ENCODE assay signal across 9 cellular contexts in genomic region chr14:50039734-50040400, GRCh38.
A peak's percentile ranks its signal among the peaks of the same experiment; 100 is the strongest.
DNase-seq lines count a peak whose midpoint lies in the region; ATAC-seq and TF ChIP-seq lines count a peak whose summit lies in the region.
"Had no signal": no experiment of that assay in that cellular context is flagged by ENCODE, and none has a peak within 500 bp of the region (broad histone marks: within the 10 kb centered on the region; RNA-seq: fewer than 3 reads in every experiment).

No MANE protein-coding gene starts in this region.

- WGBS in mesenchymal stem cell = 95% methylated on average over 8 of the region's 9 CpGs

- H3K79me1 ChIP-seq in mesenchymal stem cell (replicated peaks; ENCODE audit: low read length, poor library complexity, severe bottlenecking) = no peaks in the 10 kb centered on the region

- ATAC-seq in HG03571 (IDR thresholded peaks at IDR 0.05; ENCODE audit: unreplicated experiment) (no peak), HG02852 (IDR thresholded peaks at IDR 0.05; ENCODE audit: unreplicated experiment) (no peak), HG03469 (IDR thresholded peaks at IDR 0.05; ENCODE audit: unreplicated experiment) (no peak)

- H3K9me3 ChIP-seq in mesenchymal stem cell (ENCODE audit: control insufficient read depth, low read length) = no peaks in the 10 kb centered on the region

- H3K27me3 ChIP-seq in KMS-11 (ENCODE audit: insufficient read depth, low read depth) (no peaks in the 10 kb centered on the region), mesenchymal stem cell (ENCODE audit: control insufficient read depth in 1 of 2, insufficient read depth in 1 of 2, low read length in 2 of 2) (no peaks in the 10 kb centered on the region)

- peak overlapping the region; percentile 71 for H2BK15ac ChIP-seq in mesenchymal stem cell (ENCODE audit: low read depth, poor library complexity, severe bottlenecking)

- H3K4me2 ChIP-seq in KMS-11 (no peak overlapping the region), mesenchymal stem cell (ENCODE audit: low read length, poor library complexity, severe bottlenecking) (no peak overlapping the region)

- H3K4me3 Mint-ChIP-seq in nephron progenitor cell = no peak overlapping the region

- peak overlapping the region; percentile 44 for H2AK5ac ChIP-seq in mesenchymal stem cell (ENCODE audit: low read length, severe bottlenecking)

- no peak overlapping the region for H3K23ac ChIP-seq in mesenchymal stem cell (ENCODE audit: low read length in 2 of 2)

- DNase-seq in AG20443 (ENCODE audit: low spot score) = peak; percentile 46
- DNase-seq in amniotic epithelial cell (ENCODE audit: low read depth) = peak; percentile 79
- DNase-seq in mesenchymal stem cell = peak; percentile 85
- no peak for DNase-seq in nephron progenitor cell
- DNase-seq: NCI-H2227 treated with DMSO at 0.1 percent for 48 hours had no signal

- H2AFZ ChIP-seq in KMS-11 (ENCODE audit: low read depth) = 0 out of 2 replicates have a peak overlapping the region, but pooled peaks have one; percentile 47
- no peak overlapping the region for H2AFZ ChIP-seq in mesenchymal stem cell (ENCODE audit: low read depth, low read length)

- H3K36me3 ChIP-seq in KMS-11 (ENCODE audit: insufficient read depth) (no peaks in the 10 kb centered on the region), mesenchymal stem cell (ENCODE audit: control insufficient read depth in 1 of 2, insufficient read depth in 2 of 2, low read depth in 1 of 2, low read length in 2 of 2) (no peaks in the 10 kb centered on the region)

- peak overlapping the region; percentile 79 for H4K8ac ChIP-seq in mesenchymal stem cell (ENCODE audit: low read length)

- H4K91ac ChIP-seq in mesenchymal stem cell (ENCODE audit: low read length) = peak overlapping the region; percentile 87

- H3K4me3 ChIP-seq in KMS-11 (IDR thresholded peaks at IDR 0.05; ENCODE audit: insufficient read depth, low read depth, low read length) = no peak overlapping the region
- H3K4me3 ChIP-seq in mesenchymal stem cell (ENCODE audit: insufficient read depth in 1 of 2, low read depth in 1 of 2, low read length in 2 of 2) = no peak overlapping the region

- peaks cover 10% of the 10 kb centered on the region for H3K27me3 Mint-ChIP-seq in nephron progenitor cell (ENCODE audit: low read depth, poor library complexity)

- H3K9ac ChIP-seq in KMS-11 (no peak overlapping the region), mesenchymal stem cell (ENCODE audit: low read length) (peak overlapping the region; percentile 58)

- H3K36me3 Mint-ChIP-seq in nephron progenitor cell (ENCODE audit: low read depth) = no peaks in the 10 kb centered on the region

- no peak overlapping the region for H3K27ac ChIP-seq in KMS-11
- peak overlapping the region; percentile 45 for H3K27ac ChIP-seq in mesenchymal stem cell (ENCODE audit: low read length, poor library complexity, severe bottlenecking)

- H2BK5ac ChIP-seq in mesenchymal stem cell (ENCODE audit: low read depth, low read length, poor library complexity, severe bottlenecking) = no peak overlapping the region

- H3K4ac ChIP-seq in mesenchymal stem cell (ENCODE audit: low read depth in 1 of 2, low read length in 2 of 2) = peak overlapping the region; percentile 55 to 58

- no peak for TF ChIP-seq CTCF in KMS-11 (conservative IDR thresholded peaks at IDR 0.05; ENCODE audit: low read depth, low read length)
- TF ChIP-seq CTCF in nephron progenitor cell (IDR thresholded peaks at IDR 0.05) = no peak

- H4K20me1 ChIP-seq in KMS-11 (ENCODE audit: insufficient read depth) = no peaks in the 10 kb centered on the region

- no peaks in the 10 kb centered on the region for H3K9me3 Mint-ChIP-seq in nephron progenitor cell

- H2BK12ac ChIP-seq in mesenchymal stem cell (ENCODE audit: low read length in 2 of 2) = peak overlapping the region; percentile 46 to 66

- peak overlapping the region; percentile 23 to 55 for H3K18ac ChIP-seq in mesenchymal stem cell (ENCODE audit: low read depth in 1 of 2, low read length in 2 of 2)

- H3K79me2 ChIP-seq in KMS-11 (ENCODE audit: insufficient read depth, low read depth) = no peaks in the 10 kb centered on the region

- H3K4me1 Mint-ChIP-seq in nephron progenitor cell = peaks cover 7% of the 10 kb centered on the region

- H2BK120ac ChIP-seq in mesenchymal stem cell (ENCODE audit: low read depth, low read length) = peak overlapping the region; percentile 56

- H3K4me1 ChIP-seq in KMS-11 (ENCODE audit: low read depth, poor library complexity, severe bottlenecking) = peaks cover 44% of the 10 kb centered on the region
- H3K4me1 ChIP-seq in mesenchymal stem cell (ENCODE audit: control insufficient read depth, insufficient read depth, low read depth, low read length) = peaks cover 12% of the 10 kb centered on the region

- no peak overlapping the region for H3K27ac Mint-ChIP-seq in nephron progenitor cell

- peak overlapping the region in 1 of 2 experiments; percentile 9 for H3K14ac ChIP-seq in mesenchymal stem cell (ENCODE audit: low read length in 2 of 2)
